Comparison of ENCODE assay signal across 8 cellular contexts in the genomic region with DNA sequence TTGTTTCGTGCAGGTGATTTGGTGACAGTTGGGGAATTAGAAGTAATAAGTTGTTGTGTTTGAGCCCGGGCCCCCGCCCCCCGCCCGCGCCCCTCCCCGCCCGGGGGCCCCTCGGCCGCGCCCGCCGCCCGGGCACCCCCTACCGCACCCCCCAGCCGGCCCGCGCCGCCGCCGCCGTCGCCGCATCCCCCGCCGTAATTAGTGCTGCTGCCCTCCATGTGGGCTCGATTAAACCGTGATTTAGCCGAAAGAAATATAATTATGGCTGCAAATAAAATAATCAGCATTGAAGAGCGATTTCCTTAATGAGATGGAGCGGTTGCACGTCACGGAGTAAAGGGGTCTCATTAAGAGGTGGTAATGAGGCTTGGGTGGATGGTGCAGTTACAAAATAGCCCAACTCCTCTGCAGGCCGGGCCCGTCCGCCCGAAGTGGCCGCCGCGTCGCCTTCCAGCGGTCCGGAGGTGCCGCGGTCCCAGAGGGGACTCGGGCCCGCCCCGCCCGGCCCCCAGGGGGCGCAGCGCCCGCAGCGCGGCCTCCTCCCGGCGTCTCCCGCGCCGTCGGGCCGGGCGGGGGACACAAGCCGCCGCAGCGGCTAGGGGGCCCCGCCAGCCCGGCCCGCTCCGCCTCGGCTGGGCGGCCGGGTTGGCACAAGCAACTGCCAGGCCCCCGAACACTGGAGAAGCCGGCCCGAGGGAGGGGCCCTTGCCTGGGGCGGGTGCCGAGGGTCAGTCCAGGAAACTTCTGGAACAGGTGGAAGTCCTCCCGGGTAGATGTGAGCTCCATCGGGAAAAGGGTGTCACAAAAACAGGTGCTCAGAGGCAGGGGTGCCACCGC. TPM values are rescaled to one million over a fixed set of nuclear protein-coding genes. Genes with fewer than 3 reads are reported as not detected.
DNase-seq lines count a peak whose midpoint lies in the region; ATAC-seq and TF ChIP-seq lines count a peak whose summit lies in the region.

No MANE protein-coding gene starts in this region.

- ATAC-seq in right cardiac atrium (peak; percentile 78 to 86), GM19455 (IDR thresholded peaks at IDR 0.05; ENCODE audit: unreplicated experiment) (no peak), GM19328 (IDR thresholded peaks at IDR 0.05; ENCODE audit: unreplicated experiment) (no peak)

- H3K4me3 ChIP-seq in LNCaP clone FGC (ENCODE audit: low read depth, low read length) (peak overlapping the region; percentile 38), right cardiac atrium (ENCODE audit: low read length) (peak overlapping the region; percentile 56)

- WGBS in right cardiac atrium, result 2% methylated on average over 80 of the region's 80 CpGs

- intact Hi-C loops in right cardiac atrium (cut with DNase I), result loop anchor here in 1 of 4 donors (10.0 kb wide), 1 partner anchor 359 kb away; no protein-coding TSS in a partner anchor

- TF ChIP-seq CTCF in LNCaP clone FGC (IDR thresholded peaks at IDR 0.05; ENCODE audit: control insufficient read depth, extremely low read depth, insufficient read depth), result peak; percentile 73

- no peaks in the 10 kb centered on the region for H3K9me3 ChIP-seq in right cardiac atrium (ENCODE audit: control insufficient read depth, low read length)

- no peak overlapping the region for H3K27ac ChIP-seq in right cardiac atrium (ENCODE audit: low read length)

- no peaks in the 10 kb centered on the region for H3K27me3 ChIP-seq in right cardiac atrium (ENCODE audit: control insufficient read depth, insufficient read depth)

- peak; percentile 61 for DNase-seq in activated T-cell treated with anti-CD3 and anti-CD28 coated beads for 48 hours (ENCODE audit: low read depth)
- DNase-seq in activated T-cell treated with anti-CD3 and anti-CD28 coated beads for 4 hours, result no peak
- no peak for DNase-seq in LNCaP clone FGC (ENCODE audit: low read depth)
- peak; percentile 57 to 69 for DNase-seq in activated T-cell treated with anti-CD3 and anti-CD28 coated beads, Interleukin-2, amount 50 U/mL, for 48 hours
- DNase-seq in right cardiac atrium, result peak in 2 of 3 donors; percentile 60 to 74
- DNase-seq in stimulated activated CD4-positive, alpha-beta T cell treated with anti-CD3 and anti-CD28 coated beads, Interleukin-15, amount 100 ng/mL, for 24 hours, result peak; percentile 66

- peaks cover 1% of the 10 kb centered on the region for H3K4me1 ChIP-seq in right cardiac atrium (ENCODE audit: control insufficient read depth, insufficient read depth, low read length)

RNA-seq across cellular contexts. Expression of gene OTP, which starts 6.9 kb away (rescaled TPM):
- not detected for total RNA-seq in right cardiac atrium
- polyA plus RNA-seq in right cardiac atrium, result not detected

Comparison
In these comparisons a context has a peak if more than half of its experiments do, and no peak if none do; other contexts are left out.
1. DNase-seq: peak in activated T-cell treated with anti-CD3 and anti-CD28 coated beads for 48 hours (single experiment), activated T-cell treated with anti-CD3 and anti-CD28 coated beads, Interleukin-2, amount 50 U/mL, for 48 hours (2 of 2), right cardiac atrium (2 of 3) and stimulated activated CD4-positive, alpha-beta T cell treated with anti-CD3 and anti-CD28 coated beads, Interleukin-15, amount 100 ng/mL, for 24 hours (single experiment); none in activated T-cell treated with anti-CD3 and anti-CD28 coated beads for 4 hours (single experiment) and LNCaP clone FGC (single experiment).
2. ATAC-seq: peak in right cardiac atrium (2 of 2); none in GM19455 (single experiment) and GM19328 (single experiment).